32 cellular contexts compared by ENCODE assay signal in the genomic region with DNA sequence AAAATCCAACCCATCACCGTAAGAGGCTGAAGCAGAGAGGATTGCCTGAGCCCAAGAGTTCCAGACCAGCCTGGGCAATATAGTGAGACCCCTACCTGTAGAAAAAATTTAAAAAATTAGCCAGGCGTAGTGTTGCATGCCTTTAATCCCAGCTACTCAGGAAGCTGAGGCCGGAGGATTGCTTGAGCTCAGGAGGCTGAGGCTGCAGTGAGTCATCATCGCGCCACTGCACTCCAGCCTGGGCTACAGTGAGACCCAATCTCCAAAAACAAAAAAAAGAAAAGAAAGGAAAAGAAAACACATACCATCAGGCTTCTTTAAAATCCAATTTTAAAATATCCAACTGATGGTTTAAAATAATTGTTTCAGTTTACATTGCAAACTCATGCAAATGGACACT. TPM values are rescaled to one million over a fixed set of nuclear protein-coding genes. Genes with fewer than 3 reads are reported as not detected.
DNase-seq lines count a peak whose midpoint lies in the region; ATAC-seq and TF ChIP-seq lines count a peak whose summit lies in the region.
"Had no signal": no experiment of that assay in that cellular context is flagged by ENCODE, and none has a peak within 500 bp of the region (broad histone marks: within the 10 kb centered on the region; RNA-seq: fewer than 3 reads in every experiment).

No MANE protein-coding gene starts in this region.

- ATAC-seq in SK-N-SH treated with all-trans-retinoic acid at 6 μM for 48 hours, result peak; percentile 82
- ATAC-seq: activated CD4-positive, alpha-beta T cell treated with anti-CD3 and anti-CD28 coated beads for 36 hours; HepG2; left lobe of liver had no signal

- DNase-seq in MCF 10A (ENCODE audit: unreplicated experiment), result peak; percentile 49
- DNase-seq in breast epithelium (ENCODE audit: low spot score in 2 of 2), result no peak
- peak; percentile 41 to 76 for DNase-seq in fibroblast of lung (ENCODE audit: low read depth in 2 of 2)
- DNase-seq in activated CD4-positive, alpha-beta T cell treated with anti-CD3 and anti-CD28 coated beads, Interleukin-2, amount 10 ng/mL, durations not matched to agents 7 days and 5 days, result no peak
- no peak for DNase-seq in central memory CD4-positive, alpha-beta T cell
- no peak for DNase-seq in PC-9
- no peak for DNase-seq in activated T-cell treated with anti-CD3 and anti-CD28 coated beads for 4 hours
- DNase-seq: activated CD4-positive, alpha-beta T cell treated with anti-CD3 and anti-CD28 coated beads for 36 hours; activated CD8-positive, alpha-beta memory T cell treated with anti-CD3 and anti-CD28 coated beads for 24 hours; activated gamma-delta T cell treated with Interleukin-2 at 50 U/mL for 16 hours; activated T-cell treated with anti-CD3 and anti-CD28 coated beads, Interleukin-2, amount 50 U/mL, for 24 hours; AML-193; CD8-positive, alpha-beta memory T cell; DMS153; GOT3; naive B cell; NCI-H1105; NCI-H2029; NCI-H345; NCI-H774; nucleus accumbens; SHP77 treated with DMSO at 0.1 percent for 48 hours; small intestine; stimulated activated CD4-positive, alpha-beta T cell treated with anti-CD3 and anti-CD28 coated beads, Interleukin-2, amount 100 ng/mL, for 24 hours; substantia nigra; T-helper 1 cell; upper lobe of left lung had no signal

- H3K4me3 Mint-ChIP-seq in MCF 10A (ENCODE audit: unreplicated experiment), result no peak overlapping the region
- H3K4me3 Mint-ChIP-seq in activated CD4-positive, alpha-beta T cell treated with anti-CD3 and anti-CD28 coated beads, Interleukin-2, amount 10 ng/mL, durations not matched to agents 7 days and 5 days, result no peak overlapping the region
- H3K4me3 Mint-ChIP-seq: activated CD4-positive, alpha-beta T cell treated with anti-CD3 and anti-CD28 coated beads for 36 hours; activated T-cell treated with anti-CD3 and anti-CD28 coated beads, Interleukin-2, amount 50 U/mL, for 24 hours; CD8-positive, alpha-beta memory T cell; dendritic cell treated with granulocyte-macrophage colony-stimulating factor and Interleukin-4, amounts not matched to agents 40 ng/mL and 50 ng/mL, for 4 days had no signal

- H3K79me2 ChIP-seq in fibroblast of lung (ENCODE audit: control insufficient read depth, insufficient read depth, low read length) (no peaks in the 10 kb centered on the region), PC-9 (ENCODE audit: low read depth) (no peaks in the 10 kb centered on the region)

- H4K20me1 ChIP-seq in fibroblast of lung (ENCODE audit: control insufficient read depth, extremely low read depth, insufficient read depth, low read length), result no peaks in the 10 kb centered on the region
- H4K20me1 ChIP-seq in PC-9 (ENCODE audit: insufficient read depth), result no peaks in the 10 kb centered on the region

- POLR2A ChIA-PET in MCF 10A (lab: Yijun Ruan, JAX) (interaction anchor here (0.6 to 1.5 kb wide), 4 partner anchors 10 to 26 kb away, joined by 3 to 4 read pairs (median 3); no protein-coding TSS in a partner anchor), PC-9 (lab: Charles Lee; ENCODE audit: unreplicated experiment) (no interaction called here)
- POLR2A ChIA-PET in activated CD4-positive, alpha-beta T cell treated with anti-CD3 and anti-CD28 coated beads, Interleukin-2, amount 10 ng/mL, durations not matched to agents 7 days and 5 days (lab: Charles Lee), result no interaction called here

- CTCF ChIA-PET in MCF 10A (lab: Yijun Ruan, JAX) (interaction anchor here (0.6 kb wide), 1 partner anchor 45 kb away, joined by 3 read pairs; no protein-coding TSS in a partner anchor), PC-9 (lab: Charles Lee) (no interaction called here)
- CTCF ChIA-PET in activated CD4-positive, alpha-beta T cell treated with anti-CD3 and anti-CD28 coated beads, Interleukin-2, amount 10 ng/mL, durations not matched to agents 7 days and 5 days (lab: Charles Lee), result no interaction called here

- intact Hi-C loops in MCF 10A (cut with micrococcal nuclease) (no loop called here), breast epithelium (cut with DNase I; ENCODE audit: low total_unique reads) (no loop called here), PC-9 (cut with micrococcal nuclease; ENCODE audit: unreplicated experiment) (no loop called here)

- no peak overlapping the region for H3K4me2 ChIP-seq in fibroblast of lung (ENCODE audit: extremely low read depth, insufficient read depth, low read length)
- H3K4me2 ChIP-seq in PC-9, result no peak overlapping the region

- no peaks in the 10 kb centered on the region for H3K27me3 ChIP-seq in breast epithelium
- no peaks in the 10 kb centered on the region for H3K27me3 ChIP-seq in fibroblast of lung (ENCODE audit: control insufficient read depth, insufficient read depth, low read length)
- H3K27me3 ChIP-seq in PC-9 (ENCODE audit: insufficient read depth, low read depth), result peaks cover 6% of the 10 kb centered on the region; the same call in 1 of the 2 replicates
- H3K27me3 ChIP-seq: upper lobe of left lung had no signal

- H3K9me2 ChIP-seq in PC-9 (ENCODE audit: insufficient read depth), result no peaks in the 10 kb centered on the region

- H3K4me1 ChIP-seq in breast epithelium, result no peaks in the 10 kb centered on the region
- H3K4me1 ChIP-seq in fibroblast of lung (ENCODE audit: control insufficient read depth, extremely low read depth, insufficient read depth, low read length), result no peaks in the 10 kb centered on the region
- H3K4me1 ChIP-seq in PC-9 (replicated peaks; ENCODE audit: insufficient read depth), result no peaks in the 10 kb centered on the region
- H3K4me1 ChIP-seq: upper lobe of left lung had no signal

- no peaks in the 10 kb centered on the region for H3K9me3 ChIP-seq in breast epithelium
- no peaks in the 10 kb centered on the region for H3K9me3 ChIP-seq in fibroblast of lung (ENCODE audit: control insufficient read depth, insufficient read depth, low read depth, low read length)
- no peaks in the 10 kb centered on the region for H3K9me3 ChIP-seq in PC-9 (ENCODE audit: insufficient read depth, low read depth)
- H3K9me3 ChIP-seq: upper lobe of left lung had no signal

- no peaks in the 10 kb centered on the region for H3K4me1 Mint-ChIP-seq in MCF 10A (ENCODE audit: insufficient read depth, unreplicated experiment)
- no peaks in the 10 kb centered on the region for H3K4me1 Mint-ChIP-seq in activated CD4-positive, alpha-beta T cell treated with anti-CD3 and anti-CD28 coated beads, Interleukin-2, amount 10 ng/mL, durations not matched to agents 7 days and 5 days
- H3K4me1 Mint-ChIP-seq: activated CD4-positive, alpha-beta T cell treated with anti-CD3 and anti-CD28 coated beads for 36 hours; CD8-positive, alpha-beta memory T cell; naive B cell had no signal

- H3K27ac Mint-ChIP-seq in MCF 10A (ENCODE audit: low read depth, unreplicated experiment), result no peak overlapping the region
- no peak overlapping the region for H3K27ac Mint-ChIP-seq in activated CD4-positive, alpha-beta T cell treated with anti-CD3 and anti-CD28 coated beads, Interleukin-2, amount 10 ng/mL, durations not matched to agents 7 days and 5 days
- H3K27ac Mint-ChIP-seq: activated CD4-positive, alpha-beta T cell treated with anti-CD3 and anti-CD28 coated beads for 36 hours; activated T-cell treated with anti-CD3 and anti-CD28 coated beads, Interleukin-2, amount 50 U/mL, for 24 hours; CD8-positive, alpha-beta memory T cell; dendritic cell treated with granulocyte-macrophage colony-stimulating factor and Interleukin-4, amounts not matched to agents 40 ng/mL and 50 ng/mL, for 4 days; naive B cell had no signal

- no peaks in the 10 kb centered on the region for H3F3A ChIP-seq in PC-9 (ENCODE audit: insufficient read depth, low read depth)

- H3K4me3 ChIP-seq in breast epithelium (no peak overlapping the region), fibroblast of lung (replicated peaks in 1 of 4; ENCODE audit: control extremely low read depth in 1 of 4, insufficient read depth in 1 of 4, low read depth in 3 of 4, low read length in 4 of 4) (no peak overlapping the region), PC-9 (no peak overlapping the region)
- H3K4me3 ChIP-seq: upper lobe of left lung had no signal

- no peaks in the 10 kb centered on the region for H3K27me3 Mint-ChIP-seq in MCF 10A (ENCODE audit: insufficient read depth, unreplicated experiment)
- H3K27me3 Mint-ChIP-seq in activated CD4-positive, alpha-beta T cell treated with anti-CD3 and anti-CD28 coated beads, Interleukin-2, amount 10 ng/mL, durations not matched to agents 7 days and 5 days, result no peaks in the 10 kb centered on the region
- H3K27me3 Mint-ChIP-seq: activated CD4-positive, alpha-beta T cell treated with anti-CD3 and anti-CD28 coated beads for 36 hours; activated T-cell treated with anti-CD3 and anti-CD28 coated beads, Interleukin-2, amount 50 U/mL, for 24 hours; CD8-positive, alpha-beta memory T cell; dendritic cell treated with granulocyte-macrophage colony-stimulating factor and Interleukin-4, amounts not matched to agents 40 ng/mL and 50 ng/mL, for 4 days; naive B cell had no signal

- no peaks in the 10 kb centered on the region for H3K36me3 Mint-ChIP-seq in MCF 10A (ENCODE audit: insufficient read depth, unreplicated experiment)
- no peaks in the 10 kb centered on the region for H3K36me3 Mint-ChIP-seq in activated CD4-positive, alpha-beta T cell treated with anti-CD3 and anti-CD28 coated beads, Interleukin-2, amount 10 ng/mL, durations not matched to agents 7 days and 5 days (ENCODE audit: low read depth)
- H3K36me3 Mint-ChIP-seq: CD8-positive, alpha-beta memory T cell; naive B cell had no signal

- H3K27ac ChIP-seq in breast epithelium (no peak overlapping the region), fibroblast of lung (ENCODE audit: insufficient read depth, low read length) (no peak overlapping the region), PC-9 (no peak overlapping the region)
- H3K27ac ChIP-seq: 22Rv1, upper lobe of left lung had no signal

- no peaks in the 10 kb centered on the region for H3K9me3 Mint-ChIP-seq in MCF 10A (ENCODE audit: unreplicated experiment)
- H3K9me3 Mint-ChIP-seq in activated CD4-positive, alpha-beta T cell treated with anti-CD3 and anti-CD28 coated beads, Interleukin-2, amount 10 ng/mL, durations not matched to agents 7 days and 5 days, result no peaks in the 10 kb centered on the region
- H3K9me3 Mint-ChIP-seq: activated T-cell treated with anti-CD3 and anti-CD28 coated beads, Interleukin-2, amount 50 U/mL, for 24 hours; dendritic cell treated with granulocyte-macrophage colony-stimulating factor and Interleukin-4, amounts not matched to agents 40 ng/mL and 50 ng/mL, for 4 days had no signal

- H3K9ac ChIP-seq in fibroblast of lung (ENCODE audit: insufficient read depth, low read length), result no peak overlapping the region

- BruUV-seq in MCF 10A (replicated peaks; lab: Mats Ljungman, UMichigan) (no TSS peak), PC-9 (replicated peaks; lab: Mats Ljungman, UMichigan) (no TSS peak)

- no peak for TF ChIP-seq POLR2A in breast epithelium (IDR thresholded peaks at IDR 0.05)

- no peak for TF ChIP-seq CTCF in MCF 10A (IDR thresholded peaks at IDR 0.05; ENCODE audit: unreplicated experiment)
- TF ChIP-seq CTCF in breast epithelium (IDR thresholded peaks at IDR 0.05), result no peak
- TF ChIP-seq CTCF in fibroblast of lung (conservative IDR thresholded peaks at IDR 0.05 in 1 of 2, IDR thresholded peaks at IDR 0.05 in 1 of 2; ENCODE audit: low read depth in 1 of 2, low read length in 2 of 2), result no peak
- no peak for TF ChIP-seq CTCF in PC-9 (conservative IDR thresholded peaks at IDR 0.05)

- H3K36me3 ChIP-seq in breast epithelium (no peaks in the 10 kb centered on the region), fibroblast of lung (ENCODE audit: control insufficient read depth, insufficient read depth, low read length) (no peaks in the 10 kb centered on the region), PC-9 (ENCODE audit: low read depth) (no peaks in the 10 kb centered on the region)
- H3K36me3 ChIP-seq: upper lobe of left lung had no signal

- no peak overlapping the region for H2AFZ ChIP-seq in fibroblast of lung (ENCODE audit: low read length)
- H2AFZ ChIP-seq in PC-9, result no peak overlapping the region

RNA-seq across cellular contexts. Expression of a gene that starts 23.8 kb away (rescaled TPM):
- total RNA-seq in MCF 10A (2022) (34.1 and 44.4 TPM in 2 replicates), breast epithelium (10 to 100 TPM in 1 of 3 donors, 1 to 10 TPM in 2; 4.6 to 30.6 (median 8.8) TPM), fibroblast of lung (3.6 and 7.4 TPM in 2 replicates), PC-9 (2021) (not detected in 2 replicates)
- 2.7 and 5.7 TPM in 2 replicates for polyA plus RNA-seq in fibroblast of lung
- polyA plus RNA-seq in fibroblast of lung (2012), result 2.4 and 4.0 TPM in 2 replicates
- 8.2 and 10.2 TPM in 2 replicates for polyA minus RNA-seq in fibroblast of lung (ENCODE audit: low replicate concordance)
- total RNA-seq in activated CD4-positive, alpha-beta T cell treated with anti-CD3 and anti-CD28 coated beads, Interleukin-2, amount 10 ng/mL, durations not matched to agents 7 days and 5 days, result not detected
- total RNA-seq: activated CD4-positive, alpha-beta T cell treated with anti-CD3 and anti-CD28 coated beads for 36 hours; CD8-positive, alpha-beta memory T cell had no signal
- polyA plus RNA-seq: CD8-positive, alpha-beta memory T cell; HepG2 had no signal

Comparison
In these comparisons a context has a peak if more than half of its experiments do, and no peak if none do; other contexts are left out.
1. DNase-seq: peak in MCF 10A (single experiment) and fibroblast of lung (2 of 2); none in breast epithelium (0 of 2), activated CD4-positive, alpha-beta T cell treated with anti-CD3 and anti-CD28 coated beads, Interleukin-2, amount 10 ng/mL, durations not matched to agents 7 days and 5 days (single experiment), central memory CD4-positive, alpha-beta T cell (single experiment), PC-9 (0 of 2) and activated T-cell treated with anti-CD3 and anti-CD28 coated beads for 4 hours (single experiment).